ENCODE assay signal across 13 cellular contexts in genomic region chr18:21629089-21629832, GRCh38. TPM values are rescaled to one million over a fixed set of nuclear protein-coding genes. Genes with fewer than 3 reads are reported as not detected.
A peak's percentile ranks its signal among the peaks of the same experiment; 100 is the strongest.
DNase-seq lines count a peak whose midpoint lies in the region; ATAC-seq and TF ChIP-seq lines count a peak whose summit lies in the region.
"Had no signal": no experiment of that assay in that cellular context is flagged by ENCODE, and none has a peak within 500 bp of the region (broad histone marks: within the 10 kb centered on the region; RNA-seq: fewer than 3 reads in every experiment).

No MANE protein-coding gene starts in this region.

- TF ChIP-seq CTCF in OCI-LY7 (conservative IDR thresholded peaks at IDR 0.05; ENCODE audit: low read length) (no peak), hepatocyte (IDR thresholded peaks at IDR 0.05; ENCODE audit: poor library complexity) (no peak)

- intact Hi-C loops in OCI-LY7 (cut with micrococcal nuclease; ENCODE audit: unreplicated experiment), result no loop called here

- H3K4me2 ChIP-seq in OCI-LY7 (ENCODE audit: low read length), result no peak overlapping the region
- no peak overlapping the region for H3K4me2 ChIP-seq in hepatocyte

- peak overlapping the region in 5 of 7 donors; percentile 9 to 33 (median 16) for H3K4me3 Mint-ChIP-seq in CD8-positive, alpha-beta memory T cell

- peaks cover 8% of the 10 kb centered on the region for H3K4me1 ChIP-seq in CD8-positive, alpha-beta memory T cell (ENCODE audit: insufficient read depth, low read length)
- H3K4me1 ChIP-seq in OCI-LY7 (ENCODE audit: insufficient read depth, low read length, poor library complexity, severe bottlenecking) (peaks cover 17% of the 10 kb centered on the region), hepatocyte (ENCODE audit: insufficient read depth) (no peaks in the 10 kb centered on the region)
- H3K4me1 ChIP-seq: vagina had no signal

- H3K27ac Mint-ChIP-seq in CD8-positive, alpha-beta memory T cell, result peak overlapping the region in 7 of 8 donors; percentile 27 to 92 (median 70)

- H3K79me2 ChIP-seq in OCI-LY7 (ENCODE audit: insufficient read depth, low read depth, low read length) (peaks cover 54% of the 10 kb centered on the region), hepatocyte (peaks cover 13% of the 10 kb centered on the region)

- 97% methylated on average over 9 of the region's 9 CpGs for WGBS in hepatocyte (ENCODE audit: low lambda C conversion rate, missing lambda C conversion rate)

- H3K27me3 ChIP-seq in CD8-positive, alpha-beta memory T cell (ENCODE audit: insufficient read depth, low read length, poor library complexity, severe bottlenecking), result no peaks in the 10 kb centered on the region
- H3K27me3 ChIP-seq in hepatocyte, result no peaks in the 10 kb centered on the region
- H3K27me3 ChIP-seq: vagina had no signal

- no peak for DNase-seq in CD8-positive, alpha-beta memory T cell
- DNase-seq in OCI-LY7 (ENCODE audit: low spot score) (peak; percentile 31), HK-2 (ENCODE audit: unreplicated experiment) (no peak), GM19240 (ENCODE audit: insufficient read length, low spot score) (no peak), iPS-NIHi11 (ENCODE audit: low spot score) (no peak), hepatocyte (ENCODE audit: low spot score) (no peak)
- DNase-seq: amniotic stem cell, Calu3, NCI-H1417 treated with DMSO at 0.1 percent for 48 hours had no signal

- peak; percentile 95 for ATAC-seq in GM19043 (IDR thresholded peaks at IDR 0.05; ENCODE audit: low read depth, unreplicated experiment)
- peak; percentile 97 for ATAC-seq in HG02870 (IDR thresholded peaks at IDR 0.05; ENCODE audit: unreplicated experiment)
- ATAC-seq: HCT116 had no signal

- H2AFZ ChIP-seq in OCI-LY7 (ENCODE audit: low read length) (no peak overlapping the region), hepatocyte (no peak overlapping the region)

- H3K36me3 Mint-ChIP-seq in CD8-positive, alpha-beta memory T cell, result peaks cover 5 to 60% (median 12%) of the 10 kb centered on the region in 3 donors

- CTCF ChIA-PET in CD8-positive, alpha-beta memory T cell (lab: Charles Lee), result interaction anchor here (1.3 kb wide), 2 partner anchors 17 to 29 kb away, joined by 4 to 5 read pairs; partner anchors contain the start of genes ESCO1 and SNRPD1
- CTCF ChIA-PET in OCI-LY7 (lab: Charles Lee; ENCODE audit: unreplicated experiment), result no interaction called here

- no peak overlapping the region for H3K27ac ChIP-seq in CD8-positive, alpha-beta memory T cell (ENCODE audit: low read depth, low read length)
- H3K27ac ChIP-seq in OCI-LY7 (ENCODE audit: low read depth, low read length, poor library complexity, severe bottlenecking), result peak overlapping the region; percentile 34
- H3K27ac ChIP-seq in hepatocyte, result no peak overlapping the region
- H3K27ac ChIP-seq: vagina had no signal

- H4K20me1 ChIP-seq in OCI-LY7 (ENCODE audit: insufficient read depth, low read length) (peaks cover 9% of the 10 kb centered on the region; the same call in 1 of the 2 replicates), hepatocyte (ENCODE audit: insufficient read depth, poor library complexity, severe bottlenecking) (no peaks in the 10 kb centered on the region)

- H3K4me1 Mint-ChIP-seq in CD8-positive, alpha-beta memory T cell, result peaks cover 21 to 28% (median 27%) of the 10 kb centered on the region in 3 donors

- POLR2A ChIA-PET in CD8-positive, alpha-beta memory T cell (lab: Charles Lee), result no interaction called here
- POLR2A ChIA-PET in OCI-LY7 (lab: Charles Lee), result interaction anchor here (0.6 to 1.5 kb wide), 4 partner anchors 16 to 120 kb away, joined by 3 to 6 read pairs (median 3); partner anchors contain the start of gene SNRPD1

- no peaks in the 10 kb centered on the region for H3K9me3 ChIP-seq in CD8-positive, alpha-beta memory T cell (ENCODE audit: low read length)
- H3K9me3 ChIP-seq in OCI-LY7 (ENCODE audit: low read length) (no peaks in the 10 kb centered on the region), hepatocyte (ENCODE audit: low read depth) (no peaks in the 10 kb centered on the region)
- H3K9me3 ChIP-seq: vagina had no signal

- H3K9me2 ChIP-seq in OCI-LY7 (ENCODE audit: insufficient read depth, low read length), result no peaks in the 10 kb centered on the region
- H3K9me2 ChIP-seq in hepatocyte (replicated peaks; ENCODE audit: insufficient read depth), result no peaks in the 10 kb centered on the region

- H3K27me3 Mint-ChIP-seq in CD8-positive, alpha-beta memory T cell, result no peaks in the 10 kb centered on the region

- H3K36me3 ChIP-seq in CD8-positive, alpha-beta memory T cell (ENCODE audit: insufficient read depth, low read length), result peaks cover 22% of the 10 kb centered on the region
- peaks cover 96% of the 10 kb centered on the region for H3K36me3 ChIP-seq in OCI-LY7 (ENCODE audit: insufficient read depth, low read length)
- H3K36me3 ChIP-seq in hepatocyte (replicated peaks; ENCODE audit: insufficient read depth, low read depth), result peaks cover 3% of the 10 kb centered on the region

- BruUV-seq in OCI-LY7 (replicated peaks; lab: Mats Ljungman, UMichigan), result TSS peak; percentile 42

- no peaks in the 10 kb centered on the region for H3K9me3 Mint-ChIP-seq in CD8-positive, alpha-beta memory T cell

- no peak overlapping the region for H3K4me3 ChIP-seq in CD8-positive, alpha-beta memory T cell (ENCODE audit: low read length)
- H3K4me3 ChIP-seq in OCI-LY7 (ENCODE audit: low read depth, low read length, poor library complexity, severe bottlenecking), result no peak overlapping the region
- no peak overlapping the region for H3K4me3 ChIP-seq in hepatocyte
- H3K4me3 ChIP-seq: vagina had no signal

RNA-seq across cellular contexts. Expression of gene SNRPD1, which starts 17.1 kb away (rescaled TPM):
- total RNA-seq in CD8-positive, alpha-beta memory T cell, result 100 to 1,000 TPM; 154 to 165 TPM
- polyA plus RNA-seq in CD8-positive, alpha-beta memory T cell, result 89.9 TPM
- total RNA-seq in OCI-LY7 (2014; rRNA removed; shearing (Covaris generic)), result 133 and 191 TPM in 2 replicates
- total RNA-seq in OCI-LY7 (2022), result 142 and 181 TPM in 2 replicates
- total RNA-seq in hepatocyte, result 15.5 and 15.7 TPM in 2 replicates
- 123 and 166 TPM in 2 replicates for polyA plus RNA-seq in hepatocyte

RNA-seq across cellular contexts. Expression of gene ESCO1, which starts 28.8 kb away (rescaled TPM):
- 10 to 100 TPM; 18.2 to 19.3 TPM for total RNA-seq in CD8-positive, alpha-beta memory T cell
- 11.0 TPM for polyA plus RNA-seq in CD8-positive, alpha-beta memory T cell
- total RNA-seq in OCI-LY7 (2014; rRNA removed; shearing (Covaris generic)), result 22.1 and 25.3 TPM in 2 replicates
- total RNA-seq in OCI-LY7 (2022), result 37.7 and 41.0 TPM in 2 replicates
- 20.7 and 22.0 TPM in 2 replicates for total RNA-seq in hepatocyte
- polyA plus RNA-seq in hepatocyte, result 10.9 and 12.9 TPM in 2 replicates
